Comparison of ENCODE assay signal across 8 cellular contexts in the genomic region with DNA sequence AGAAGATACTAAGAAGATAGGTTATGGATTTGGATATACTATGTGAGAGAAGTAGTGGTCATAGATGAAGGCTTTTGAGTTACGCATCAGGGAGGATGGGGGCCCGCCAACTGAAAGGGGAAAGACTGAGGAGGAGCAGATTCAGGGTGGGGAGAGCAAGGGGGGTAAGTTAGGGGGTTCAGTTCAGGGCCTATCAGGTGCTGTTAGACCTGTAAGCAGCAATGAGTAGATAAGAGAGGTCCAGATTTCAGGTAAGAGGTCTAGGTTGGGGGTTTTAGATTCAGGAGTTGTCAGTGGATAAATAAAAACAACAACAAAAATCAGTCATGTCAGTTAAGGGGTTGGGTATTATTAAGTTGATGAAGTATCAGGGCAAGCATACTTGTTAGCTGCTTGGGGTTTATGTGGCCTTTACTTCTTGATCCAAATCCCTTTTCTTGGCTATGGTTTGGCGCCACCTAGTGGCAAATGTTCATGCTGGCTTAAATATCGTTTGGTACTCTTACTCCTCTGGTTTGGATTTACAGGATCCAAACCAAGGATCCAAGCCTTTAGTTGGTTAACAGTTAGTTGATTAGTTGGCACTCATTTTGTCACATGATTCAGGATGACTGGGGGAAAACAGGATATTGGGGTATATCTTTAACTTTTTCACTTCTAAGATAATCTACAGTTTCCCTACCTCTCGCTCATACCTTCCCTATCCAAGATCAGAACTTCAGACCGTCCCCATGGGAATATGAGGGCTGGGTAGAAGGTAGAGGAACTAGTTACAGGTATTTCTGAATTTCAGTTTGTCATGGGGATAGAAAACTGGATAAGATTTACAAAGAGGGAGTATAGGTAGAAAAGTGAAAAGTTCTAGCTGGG.
A peak's percentile ranks its signal among the peaks of the same experiment; 100 is the strongest.
DNase-seq lines count a peak whose midpoint lies in the region; ATAC-seq, FAIRE-seq and TF ChIP-seq lines count a peak whose summit lies in the region.

No MANE protein-coding gene starts in this region.

- ATAC-seq in K562 (peak; percentile 82), GM21381 (IDR thresholded peaks at IDR 0.05; ENCODE audit: unreplicated experiment) (no peak)

- no peaks in the 10 kb centered on the region for H4K20me1 ChIP-seq in K562 (replicated peaks; ENCODE audit: control insufficient read depth, insufficient read depth, low read length)

- DNase-seq in A673 (ENCODE audit: low spot score) (peak; percentile 91), GM19238 (ENCODE audit: insufficient read length, low spot score) (peak; percentile 11), NCI-H2171 (lab: John Stamatoyannopoulos, UW) (peak; percentile 64), UCSD-AML1 (lab: John Stamatoyannopoulos, UW; ENCODE audit: unreplicated experiment) (peak; percentile 51), K562 (ENCODE audit: extremely low read depth in 1 of 4, low spot score in 3 of 4) (peak; percentile 20 to 78 (median 30)), iPS DF 4.7 (ENCODE audit: extremely low read depth, low spot score) (peak; percentile 56), spleen (peak; percentile 87)

- H3K36me3 ChIP-seq in A673 (ENCODE audit: insufficient read depth, low read length, poor library complexity, severe bottlenecking) (peaks cover 9% of the 10 kb centered on the region), K562 (ENCODE audit: control insufficient read depth, insufficient read depth, low read length) (no peaks in the 10 kb centered on the region), spleen (peaks cover 0 to 75% (median 21%) of the 10 kb centered on the region in 6 donors)

- H3K27me3 ChIP-seq in A673 (replicated peaks; ENCODE audit: insufficient read depth, low read depth, low read length, poor library complexity) (no peaks in the 10 kb centered on the region), K562 (ENCODE audit: control insufficient read depth in 2 of 2, insufficient read depth in 2 of 2, low read length in 2 of 2) (no peaks in the 10 kb centered on the region), spleen (replicated peaks in 1 of 7) (no peaks in the 10 kb centered on the region)

- H3K4me2 ChIP-seq in K562 (ENCODE audit: insufficient read depth, low read length) = no peak overlapping the region

- TF ChIP-seq EP300 in K562 (IDR thresholded peaks at IDR 0.05; ENCODE audit: low read length) = no peak

- CTCF ChIA-PET in A673 (lab: Charles Lee) = interaction anchor here (0.5 to 2.2 kb wide), 4 partner anchors 65 to 654 kb away, joined by 3 to 10 read pairs (median 6); a partner anchor contains a TSS
- CTCF ChIA-PET in K562 (lab: Yijun Ruan, JAX; ENCODE audit: low intra/inter-chr PET ratio) = interaction anchor here (2.0 kb wide), 1 partner anchor 155 kb away, joined by 15 read pairs; no protein-coding TSS in a partner anchor

- intact Hi-C loops in A673 (cut with micrococcal nuclease; ENCODE audit: unreplicated experiment) = loop anchor here (1.0 to 5.0 kb wide), 3 partner anchors 65 to 350 kb away; a partner anchor contains a TSS
- intact Hi-C loops in K562 (cut with micrococcal nuclease) = loop anchor here (5.0 kb wide), 1 partner anchor 155 kb away; no protein-coding TSS in a partner anchor
- intact Hi-C loops in spleen (cut with DNase I; ENCODE audit: low total_unique reads) = loop anchor here (5.0 kb wide), 2 partner anchors 65 to 155 kb away; a partner anchor contains a TSS

- H3K27ac ChIP-seq in A673 (ENCODE audit: low read depth, low read length, poor library complexity, severe bottlenecking) (no peak overlapping the region), K562 (ENCODE audit: extremely low read depth, low read depth, low read length) (no peak overlapping the region), spleen (peak overlapping the region in 3 of 8 donors; percentile 17 to 59 (median 50))

- peak; percentile 90 for TF ChIP-seq CTCF in A673 (conservative IDR thresholded peaks at IDR 0.05; ENCODE audit: low read depth, low read length)
- TF ChIP-seq CTCF in K562 (IDR thresholded peaks at IDR 0.05 in 2 of 3, conservative IDR thresholded peaks at IDR 0.05 in 1 of 3; ENCODE audit: insufficient read depth in 2 of 3, low read depth in 1 of 3, low read length in 3 of 3) = peak; percentile 64 to 79 (median 72)
- peak; percentile 68 to 93 (median 84) for TF ChIP-seq CTCF in spleen (IDR thresholded peaks at IDR 0.05 in 8 of 11, conservative IDR thresholded peaks at IDR 0.05 in 3 of 11)

- no peaks in the 10 kb centered on the region for H3K9me3 ChIP-seq in A673 (ENCODE audit: low read depth, low read length, poor library complexity, severe bottlenecking)
- no peaks in the 10 kb centered on the region for H3K9me3 ChIP-seq in K562 (replicated peaks; ENCODE audit: control insufficient read depth, insufficient read depth, low read depth, low read length)
- no peaks in the 10 kb centered on the region for H3K9me3 ChIP-seq in spleen

- POLR2A ChIA-PET in A673 (lab: Charles Lee; ENCODE audit: low non-redundant PET) (no interaction called here), K562 (lab: Yijun Ruan, JAX) (interaction anchor here (0.7 kb wide), 1 partner anchor 1461 kb away, joined by 3 read pairs; no protein-coding TSS in a partner anchor)

- no peak overlapping the region for H2AFZ ChIP-seq in K562 (ENCODE audit: low read depth, low read length)

- H3K4me3 ChIP-seq in A673 (ENCODE audit: low read depth, low read length, poor library complexity, severe bottlenecking) (no peak overlapping the region), K562 (no peak overlapping the region), spleen (no peak overlapping the region)

- no peak for TF ChIP-seq POLR2A in K562 (conservative IDR thresholded peaks at IDR 0.05)
- TF ChIP-seq POLR2A in spleen (IDR thresholded peaks at IDR 0.05) = no peak

- no TSS peak for BruUV-seq in A673 (replicated peaks; lab: Mats Ljungman, UMichigan)
- no TSS peak for BruUV-seq in K562 (replicated peaks; lab: Mats Ljungman, UMichigan)

- WGBS in K562 (ENCODE audit: insufficient coverage, low coverage, missing lambda C conversion rate) = 31% methylated on average over 4 of the region's 6 CpGs
- 53 to 61% (median 55%) methylated on average over 6 of the region's 6 CpGs for WGBS in spleen, 5 donors

- no peaks in the 10 kb centered on the region for H3K9me1 ChIP-seq in K562 (ENCODE audit: control insufficient read depth, insufficient read depth, low read length)

- no peaks in the 10 kb centered on the region for H3K79me2 ChIP-seq in K562 (ENCODE audit: control insufficient read depth, insufficient read depth, low read length)

- H3K9ac ChIP-seq in K562 (ENCODE audit: insufficient read depth in 1 of 2, low read depth in 2 of 2, low read length in 2 of 2) = no peak overlapping the region

- in situ Hi-C loops in K562 (cut with MboI) = loop anchor here (10.0 kb wide), 1 partner anchor 158 kb away; no protein-coding TSS in a partner anchor

- H3K4me1 ChIP-seq in A673 (ENCODE audit: insufficient read depth, low read length, poor library complexity, severe bottlenecking) (peaks cover 6% of the 10 kb centered on the region), K562 (replicated peaks in 1 of 2; ENCODE audit: control insufficient read depth in 2 of 2, insufficient read depth in 2 of 2, low read length in 2 of 2) (no peaks in the 10 kb centered on the region), spleen (peaks cover 0 to 44% (median 14%) of the 10 kb centered on the region in 6 donors)

- peak; percentile 82 for FAIRE-seq in K562 (lab: Jason Lieb, UNC)

- peak; percentile 49 to 76 for TF ChIP-seq RAD21 in K562 (CRISPR knock-in tag; conservative IDR thresholded peaks at IDR 0.05 in 1 of 2, IDR thresholded peaks at IDR 0.05 in 1 of 2)

TF ChIP-seq in K562, 482 proteins besides CTCF, POLR2A, EP300 and RAD21:
- TF ChIP-seq KDM2B (CRISPR knock-in tag; IDR thresholded peaks at IDR 0.05) = no peak
- peak; percentile 58 for TF ChIP-seq ZFP36 (IDR thresholded peaks at IDR 0.05; ENCODE audit: low read depth, low read length, partially characterized antibody)
- TF ChIP-seq, protein P1, sequence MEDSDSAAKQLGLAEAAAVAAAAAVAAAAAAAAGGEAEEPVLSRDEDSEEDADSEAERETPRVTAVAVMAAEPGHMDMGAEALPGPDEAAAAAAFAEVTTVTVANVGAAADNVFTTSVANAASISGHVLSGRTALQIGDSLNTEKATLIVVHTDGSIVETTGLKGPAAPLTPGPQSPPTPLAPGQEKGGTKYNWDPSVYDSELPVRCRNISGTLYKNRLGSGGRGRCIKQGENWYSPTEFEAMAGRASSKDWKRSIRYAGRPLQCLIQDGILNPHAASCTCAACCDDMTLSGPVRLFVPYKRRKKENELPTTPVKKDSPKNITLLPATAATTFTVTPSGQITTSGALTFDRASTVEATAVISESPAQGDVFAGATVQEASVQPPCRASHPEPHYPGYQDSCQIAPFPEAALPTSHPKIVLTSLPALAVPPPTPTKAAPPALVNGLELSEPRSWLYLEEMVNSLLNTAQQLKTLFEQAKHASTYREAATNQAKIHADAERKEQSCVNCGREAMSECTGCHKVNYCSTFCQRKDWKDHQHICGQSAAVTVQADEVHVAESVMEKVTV (CRISPR knock-in tag; IDR thresholded peaks at IDR 0.05) = peak; percentile 32; the same call in 1 of the 2 replicates
- no peak for TF ChIP-seq TCF3 (CRISPR knock-in tag; IDR thresholded peaks at IDR 0.05)
- TF ChIP-seq CC2D1A (IDR thresholded peaks at IDR 0.05) = 0 out of 2 replicates have a peak, but pooled peaks have one; percentile 12
- TF ChIP-seq ASH1L (IDR thresholded peaks at IDR 0.05; ENCODE audit: borderline replicate concordance, low read depth, partially characterized antibody) = no peak

Comparison
In these comparisons a context has a peak if more than half of its experiments do, and no peak if none do; other contexts are left out.
1. DNase-seq: peak in every context shown above with its lines; median percentile 91 in A673; 87 in spleen; 64 in NCI-H2171; 56 in iPS DF 4.7; 51 in UCSD-AML1; 30 in K562; 11 in GM19238.